8 cellular contexts compared by ENCODE assay signal in genomic region chr4:88378691-88379559, GRCh38. TPM values are rescaled to one million over a fixed set of nuclear protein-coding genes. Genes with fewer than 3 reads are reported as not detected.
DNase-seq lines count a peak whose midpoint lies in the region; ATAC-seq and TF ChIP-seq lines count a peak whose summit lies in the region.

HERC6 (plus strand) TSS chr4:88378852; CDS start chr4:88378922, 70 bp downstream.

- peak within 1 kb of the TSS; percentile 93 for H3K4me3 ChIP-seq in lung

- H3K9me3 Mint-ChIP-seq in activated CD8-positive, alpha-beta T cell treated with anti-CD3 and anti-CD28 coated beads for 36 hours = no peaks in the 10 kb centered on the region

- H3K4me3 Mint-ChIP-seq in activated CD8-positive, alpha-beta T cell treated with anti-CD3 and anti-CD28 coated beads for 36 hours = peak within 1 kb of the TSS; percentile 78

- H3K27me3 ChIP-seq in lung (ENCODE audit: control insufficient read depth, insufficient read depth) = no peaks in the 10 kb centered on the region

- H3K27ac ChIP-seq in C4-2B (peak within 1 kb of the TSS; percentile 72), lung (ENCODE audit: low read depth in 1 of 2, low read length in 1 of 2) (peak within 1 kb of the TSS; percentile 81 to 98)

- peaks cover 3% of the 10 kb centered on the region for H3K36me3 Mint-ChIP-seq in activated CD8-positive, alpha-beta T cell treated with anti-CD3 and anti-CD28 coated beads for 36 hours (ENCODE audit: low read depth)

- no peaks in the 10 kb centered on the region for H3K27me3 Mint-ChIP-seq in activated CD8-positive, alpha-beta T cell treated with anti-CD3 and anti-CD28 coated beads for 36 hours

- no peaks in the 10 kb centered on the region for H3K36me3 ChIP-seq in lung (ENCODE audit: control insufficient read depth in 2 of 2, insufficient read depth in 2 of 2, low read length in 2 of 2)

- POLR2A ChIA-PET in activated CD8-positive, alpha-beta T cell treated with anti-CD3 and anti-CD28 coated beads for 36 hours (lab: Charles Lee) = interaction anchor here (0.6 kb wide), 1 partner anchor 436 kb away, joined by 3 read pairs; no protein-coding TSS in a partner anchor

- TF ChIP-seq CTCF in C4-2B (conservative IDR thresholded peaks at IDR 0.05) (peak; percentile 85), lung (IDR thresholded peaks at IDR 0.05; ENCODE audit: control extremely low read depth, extremely low read depth) (no peak)
- TF ChIP-seq CTCF in activated CD8-positive, alpha-beta T cell treated with anti-CD3 and anti-CD28 coated beads for 36 hours (IDR thresholded peaks at IDR 0.05) = peak; percentile 68

- H3K9me3 ChIP-seq in lung (ENCODE audit: control insufficient read depth in 2 of 2, insufficient read depth in 1 of 2, low read length in 1 of 2) = no peaks in the 10 kb centered on the region

- H3K4me1 Mint-ChIP-seq in activated CD8-positive, alpha-beta T cell treated with anti-CD3 and anti-CD28 coated beads for 36 hours (ENCODE audit: low read depth) = peaks cover 34% of the 10 kb centered on the region

- intact Hi-C loops in activated CD8-positive, alpha-beta T cell treated with anti-CD3 and anti-CD28 coated beads for 36 hours (cut with micrococcal nuclease) = no loop called here

- no peaks in the 10 kb centered on the region for H3K4me1 ChIP-seq in lung (ENCODE audit: control insufficient read depth in 2 of 2, insufficient read depth in 2 of 2, low read length in 2 of 2)

- ATAC-seq in HG03457 (IDR thresholded peaks at IDR 0.05; ENCODE audit: unreplicated experiment) (peak; percentile 53), lung (ENCODE audit: insufficient read depth, low FRiP score) (peak; percentile 92)
- ATAC-seq in activated CD8-positive, alpha-beta T cell treated with anti-CD3 and anti-CD28 coated beads for 36 hours = peak; percentile 58

- peak within 1 kb of the TSS; percentile 72 for H3K27ac Mint-ChIP-seq in activated CD8-positive, alpha-beta T cell treated with anti-CD3 and anti-CD28 coated beads for 36 hours

- peak; percentile 60 for DNase-seq in GM19240 (ENCODE audit: insufficient read length, low spot score)
- peak; percentile 87 for DNase-seq in NCI-H748 (lab: John Stamatoyannopoulos, UW; ENCODE audit: unreplicated experiment)
- peak; percentile 89 for DNase-seq in activated CD8-positive, alpha-beta T cell treated with anti-CD3 and anti-CD28 coated beads for 36 hours
- DNase-seq in effector CD8-positive, alpha-beta T cell (lab: John Stamatoyannopoulos, UW) = peak; percentile 48
- peak; percentile 87 for DNase-seq in lung (ENCODE audit: low spot score)
- DNase-seq in stimulated activated CD4-positive, alpha-beta T cell treated with anti-CD3 and anti-CD28 coated beads, TNF-alpha, amount 100 ng/mL, for 24 hours (ENCODE audit: low read depth in 3 of 3) = peak; percentile 45 to 69 (median 47)

- CTCF ChIA-PET in activated CD8-positive, alpha-beta T cell treated with anti-CD3 and anti-CD28 coated beads for 36 hours (lab: Charles Lee) = interaction anchor here (0.6 to 1.7 kb wide), 10 partner anchors 12 to 148 kb away, joined by 3 to 11 read pairs (median 4); partner anchors contain the start of gene HERC5

- 1 to 2% methylated on average over 62 of the region's 62 CpGs for WGBS in lung, 2 donors

RNA-seq across cellular contexts. Expression of gene HERC6, which starts in this region (rescaled TPM):
- 1 to 10 TPM; 3.0 to 4.0 TPM for total RNA-seq in activated CD8-positive, alpha-beta T cell treated with anti-CD3 and anti-CD28 coated beads for 36 hours
- total RNA-seq in lung = 10 to 100 TPM; 12.1 to 21.7 TPM
- polyA plus RNA-seq in lung = 1 to 10 TPM; 3.4 to 7.9 TPM

Comparison
In these comparisons a context has a peak if more than half of its experiments do, and no peak if none do; other contexts are left out.
1. Peak in every context shown above with its lines: DNase-seq, ATAC-seq, H3K4me3 ChIP-seq and H3K27ac ChIP-seq.